ENCODE assay signal across 16 cellular contexts in genomic region chr11:69971741-69972140, GRCh38.
"Had no signal": no experiment of that assay in that cellular context is flagged by ENCODE, and none has a peak within 500 bp of the region (broad histone marks: within the 10 kb centered on the region; RNA-seq: fewer than 3 reads in every experiment).

No MANE protein-coding gene starts in this region.

- H3K4me1 ChIP-seq: esophagus muscularis mucosa, testis, uterus had no signal

- ATAC-seq: sciatic nerve had no signal

- H3K9me3 Mint-ChIP-seq: activated naive CD8-positive, alpha-beta T cell treated with anti-CD3 and anti-CD28 coated beads, Interleukin-2, amount 10 ng/mL, durations not matched to agents 7 days and 5 days; central memory CD8-positive, alpha-beta T cell; neural crest cell had no signal

- DNase-seq: activated CD4-positive, CD25-positive, alpha-beta regulatory T cell treated with anti-CD3 and anti-CD28 coated beads, Interleukin-2, amount 50 U/mL, for 72 hours; activated CD8-positive, alpha-beta memory T cell treated with anti-CD3 and anti-CD28 coated beads for 24 hours; activated gamma-delta T cell treated with Interleukin-2 at 50 U/mL for 16 hours; activated naive CD8-positive, alpha-beta T cell treated with anti-CD3 and anti-CD28 coated beads, Interleukin-2, amount 10 ng/mL, durations not matched to agents 7 days and 5 days; cortex of kidney; effector CD4-positive, alpha-beta T cell; islet precursor cell; spleen; stomach; testis; uterus had no signal

- H3K4me1 Mint-ChIP-seq: brain had no signal

- H3K36me3 ChIP-seq: esophagus muscularis mucosa, spleen, stomach, uterus had no signal

- H3K4me3 ChIP-seq: esophagus muscularis mucosa, spleen, stomach, testis, uterus had no signal

- H3K27me3 Mint-ChIP-seq: activated naive CD8-positive, alpha-beta T cell treated with anti-CD3 and anti-CD28 coated beads, Interleukin-2, amount 10 ng/mL, durations not matched to agents 7 days and 5 days; brain had no signal

- H3K9me3 ChIP-seq: spleen, stomach, testis, uterus had no signal

- H3K27me3 ChIP-seq: testis, uterus had no signal

- H3K36me3 Mint-ChIP-seq: activated naive CD8-positive, alpha-beta T cell treated with anti-CD3 and anti-CD28 coated beads, Interleukin-2, amount 10 ng/mL, durations not matched to agents 7 days and 5 days; brain had no signal

- H3K4me3 Mint-ChIP-seq: activated naive CD8-positive, alpha-beta T cell treated with anti-CD3 and anti-CD28 coated beads, Interleukin-2, amount 10 ng/mL, durations not matched to agents 7 days and 5 days; brain; central memory CD8-positive, alpha-beta T cell; neural crest cell had no signal

- H3K27ac ChIP-seq: esophagus muscularis mucosa, spleen, testis, uterus had no signal

- H3K27ac Mint-ChIP-seq: activated naive CD8-positive, alpha-beta T cell treated with anti-CD3 and anti-CD28 coated beads, Interleukin-2, amount 10 ng/mL, durations not matched to agents 7 days and 5 days; brain had no signal
